Comparison of ENCODE assay signal across 8 cellular contexts in genomic region chr17:15233022-15233805, GRCh38.
A peak's percentile ranks its signal among the peaks of the same experiment; 100 is the strongest.
DNase-seq lines count a peak whose midpoint lies in the region; ATAC-seq and TF ChIP-seq lines count a peak whose summit lies in the region.

No MANE protein-coding gene starts in this region.

- TF ChIP-seq CTCF in AG04449 (IDR thresholded peaks at IDR 0.05; ENCODE audit: insufficient read depth, low read length, missing control alignments) (peak; percentile 54), VCaP (conservative IDR thresholded peaks at IDR 0.05) (peak; percentile 40; the same call in 1 of the 2 replicates)

- POLR2A ChIA-PET in AG04449 (lab: Yijun Ruan, JAX), result no interaction called here

- CTCF ChIA-PET in AG04449 (lab: Yijun Ruan, JAX), result interaction anchor here (0.8 to 7.3 kb wide), 8 partner anchors 8 to 269 kb away, joined by 3 to 53 read pairs (median 5); no protein-coding TSS in a partner anchor

- H3K27ac ChIP-seq in VCaP, result no peak overlapping the region

- ATAC-seq in HG02852 (IDR thresholded peaks at IDR 0.05; ENCODE audit: unreplicated experiment), result no peak
- ATAC-seq in HG02840 (IDR thresholded peaks at IDR 0.05; ENCODE audit: low FRiP score, unreplicated experiment), result no peak
- no peak for ATAC-seq in HG02884 (IDR thresholded peaks at IDR 0.05; ENCODE audit: unreplicated experiment)

- no peak overlapping the region for H3K4me3 ChIP-seq in AG04449 (ENCODE audit: low read depth, low read length)

- peak; percentile 31 for DNase-seq in AG04449 (ENCODE audit: low read depth, low spot score)
- DNase-seq in HK-2 (ENCODE audit: unreplicated experiment), result peak; percentile 7
- peak; percentile 39 for DNase-seq in inferior parietal cortex (ENCODE audit: extremely low spot score)
- no peak for DNase-seq in UCSD-AML1 (lab: John Stamatoyannopoulos, UW; ENCODE audit: unreplicated experiment)
